Comparison of ENCODE assay signal across 10 cellular contexts in genomic region chr14:51845811-51846210, GRCh38. TPM values are rescaled to one million over a fixed set of nuclear protein-coding genes. Genes with fewer than 3 reads are reported as not detected.
DNase-seq lines count a peak whose midpoint lies in the region; ATAC-seq and TF ChIP-seq lines count a peak whose summit lies in the region.
"Had no signal": no experiment of that assay in that cellular context is flagged by ENCODE, and none has a peak within 500 bp of the region (broad histone marks: within the 10 kb centered on the region; RNA-seq: fewer than 3 reads in every experiment).

No MANE protein-coding gene starts in this region.

- no peak overlapping the region; a peak in 4 of 20 replicates for H3K4me3 ChIP-seq in BLaER1 treated with 17β-estradiol and CSF1 and Interleukin-3, amounts not matched to agents 10 nM and 100 nM
- no peak overlapping the region for H3K4me3 ChIP-seq in RWPE2 (ENCODE audit: severe bottlenecking)
- H3K4me3 ChIP-seq: K562 had no signal

- peak overlapping the region; percentile 1 to 85 (median 36); a peak in 14 of 22 replicates for H3K9ac ChIP-seq in BLaER1 treated with 17β-estradiol and CSF1 and Interleukin-3, amounts not matched to agents 10 nM and 100 nM

- peak; percentile 27 for DNase-seq in EL
- DNase-seq in RWPE2 (ENCODE audit: low spot score), result no peak
- no peak for DNase-seq in endothelial cell (ENCODE audit: low spot score)
- DNase-seq in NAMALWA (ENCODE audit: low spot score), result no peak
- DNase-seq in stimulated activated CD4-positive, alpha-beta T cell treated with anti-CD3 and anti-CD28 coated beads, Interleukin-1b, Interleukin-23, amount 100 ng/mL, for 48 hours, result no peak
- DNase-seq: cerebellar nuclear complex had no signal

- H3K9me3 ChIP-seq in BLaER1 treated with 17β-estradiol and CSF1 and Interleukin-3, amounts not matched to agents 10 nM and 100 nM (replicated peaks in 1 of 11), result peaks cover 0 to 6% (median 0%) of the 10 kb centered on the region in 11 experiments; a peak in 3 of 22 replicates
- no peaks in the 10 kb centered on the region for H3K9me3 ChIP-seq in RWPE2 (ENCODE audit: severe bottlenecking)

- no peaks in the 10 kb centered on the region for H3K36me3 Mint-ChIP-seq in endothelial cell (ENCODE audit: low read depth, unreplicated experiment)

- H3K27me3 ChIP-seq in BLaER1 treated with 17β-estradiol and CSF1 and Interleukin-3, amounts not matched to agents 10 nM and 100 nM, result no peaks in the 10 kb centered on the region; a peak in 1 of 22 replicates
- peaks cover 4% of the 10 kb centered on the region for H3K27me3 ChIP-seq in RWPE2 (ENCODE audit: insufficient read depth, poor library complexity, severe bottlenecking)

- H3K27ac Mint-ChIP-seq in endothelial cell (ENCODE audit: unreplicated experiment), result peak overlapping the region; percentile 91

- no peak for TF ChIP-seq CTCF in RWPE2 (IDR thresholded peaks at IDR 0.05; ENCODE audit: poor library complexity, severe bottlenecking)
- TF ChIP-seq CTCF in endothelial cell (IDR thresholded peaks at IDR 0.05; ENCODE audit: unreplicated experiment), result no peak

- H3K4me2 ChIP-seq in BLaER1 treated with 17β-estradiol and CSF1 and Interleukin-3, amounts not matched to agents 10 nM and 100 nM, result peak overlapping the region; percentile 70 to 98 (median 96)

- no peaks in the 10 kb centered on the region for H3K9me3 Mint-ChIP-seq in endothelial cell (ENCODE audit: unreplicated experiment)

- H3K27me3 Mint-ChIP-seq in endothelial cell (ENCODE audit: unreplicated experiment), result peaks cover 2% of the 10 kb centered on the region

- H3K36me3 ChIP-seq in BLaER1 treated with 17β-estradiol and CSF1 and Interleukin-3, amounts not matched to agents 10 nM and 100 nM, result no peaks in the 10 kb centered on the region
- H3K36me3 ChIP-seq in RWPE2 (ENCODE audit: low read depth), result no peaks in the 10 kb centered on the region

- H3K27ac ChIP-seq in BLaER1 treated with 17β-estradiol and CSF1 and Interleukin-3, amounts not matched to agents 10 nM and 100 nM, result peak overlapping the region; percentile 86 to 95 (median 91); a peak in 21 of 22 replicates
- H3K27ac ChIP-seq in RWPE2 (ENCODE audit: poor library complexity, severe bottlenecking), result no peak overlapping the region

- ATAC-seq in RWPE2 (ENCODE audit: low read depth), result peak; percentile 40; the same call in 1 of the 3 replicates
- no peak for ATAC-seq in HG02759 (IDR thresholded peaks at IDR 0.05; ENCODE audit: unreplicated experiment)
- no peak for ATAC-seq in GM19455 (IDR thresholded peaks at IDR 0.05; ENCODE audit: unreplicated experiment)
- ATAC-seq: K562 had no signal

- peaks cover 27% of the 10 kb centered on the region for H3K4me1 Mint-ChIP-seq in endothelial cell (ENCODE audit: unreplicated experiment)

- no peak overlapping the region for H3K4me3 Mint-ChIP-seq in endothelial cell (ENCODE audit: unreplicated experiment)

- H3K4me1 ChIP-seq in BLaER1 treated with 17β-estradiol and CSF1 and Interleukin-3, amounts not matched to agents 10 nM and 100 nM, result peaks cover 69 to 96% (median 78%) of the 10 kb centered on the region in 10 experiments
- no peaks in the 10 kb centered on the region for H3K4me1 ChIP-seq in RWPE2 (ENCODE audit: insufficient read depth, poor library complexity, severe bottlenecking)

- no peaks in the 10 kb centered on the region for H4K20me1 ChIP-seq in BLaER1 treated with 17β-estradiol and CSF1 and Interleukin-3, amounts not matched to agents 10 nM and 100 nM

RNA-seq across cellular contexts. Expression of gene GNG2, which starts 14.6 kb away (rescaled TPM):
- 80.8 TPM for total RNA-seq in endothelial cell (ENCODE audit: unreplicated experiment)
